In genomic region chr1:195568389-195568788, GRCh38 we compare ENCODE assay signal across 33 cellular contexts.
"Had no signal": no experiment of that assay in that cellular context is flagged by ENCODE, and none has a peak within 500 bp of the region (broad histone marks: within the 10 kb centered on the region; RNA-seq: fewer than 3 reads in every experiment).

No MANE protein-coding gene starts in this region.

- H3K4me3 Mint-ChIP-seq: activated B cell treated with CpG ODN at 0.5 μM for 24 hours; activated CD4-positive, alpha-beta memory T cell treated with anti-CD3 and anti-CD28 coated beads, Interleukin-2, amount 10 ng/mL, durations not matched to agents 7 days and 5 days; activated CD8-positive, alpha-beta memory T cell treated with anti-CD3 and anti-CD28 coated beads, Interleukin-2, amount 10 ng/mL, durations not matched to agents 7 days and 5 days; activated naive CD4-positive, alpha-beta T cell treated with anti-CD3 and anti-CD28 coated beads, Interleukin-2, amount 10 ng/mL, durations not matched to agents 7 days and 5 days; activated naive CD8-positive, alpha-beta T cell; activated naive CD8-positive, alpha-beta T cell treated with anti-CD3 and anti-CD28 coated beads, Interleukin-2, amount 50 U/mL, for 24 hours; central memory CD8-positive, alpha-beta T cell; T-cell had no signal

- H3K4me1 Mint-ChIP-seq: activated B cell treated with CpG ODN at 0.5 μM for 24 hours; activated CD4-positive, alpha-beta memory T cell treated with anti-CD3 and anti-CD28 coated beads, Interleukin-2, amount 10 ng/mL, durations not matched to agents 7 days and 5 days; activated CD8-positive, alpha-beta memory T cell treated with anti-CD3 and anti-CD28 coated beads, Interleukin-2, amount 10 ng/mL, durations not matched to agents 7 days and 5 days; activated naive CD4-positive, alpha-beta T cell treated with anti-CD3 and anti-CD28 coated beads, Interleukin-2, amount 10 ng/mL, durations not matched to agents 7 days and 5 days; activated naive CD8-positive, alpha-beta T cell treated with anti-CD3 and anti-CD28 coated beads, Interleukin-2, amount 50 U/mL, for 24 hours; central memory CD8-positive, alpha-beta T cell; T-cell had no signal

- H3K27me3 Mint-ChIP-seq: activated B cell treated with CpG ODN at 0.5 μM for 24 hours; activated CD4-positive, alpha-beta memory T cell treated with anti-CD3 and anti-CD28 coated beads, Interleukin-2, amount 10 ng/mL, durations not matched to agents 7 days and 5 days; activated CD8-positive, alpha-beta memory T cell treated with anti-CD3 and anti-CD28 coated beads, Interleukin-2, amount 10 ng/mL, durations not matched to agents 7 days and 5 days; activated naive CD4-positive, alpha-beta T cell treated with anti-CD3 and anti-CD28 coated beads, Interleukin-2, amount 10 ng/mL, durations not matched to agents 7 days and 5 days; activated naive CD8-positive, alpha-beta T cell; activated naive CD8-positive, alpha-beta T cell treated with anti-CD3 and anti-CD28 coated beads, Interleukin-2, amount 50 U/mL, for 24 hours; central memory CD8-positive, alpha-beta T cell; T-cell had no signal

- H2AFZ ChIP-seq: PC-9 had no signal

- H3K9me3 ChIP-seq: ascending aorta had no signal

- H3K36me3 ChIP-seq: ascending aorta, cardiac muscle cell had no signal

- H3K27ac ChIP-seq: ascending aorta, cardiac muscle cell, PC-9, RWPE1, VCaP had no signal

- ATAC-seq: activated CD8-positive, alpha-beta memory T cell treated with anti-CD3 and anti-CD28 coated beads, Interleukin-2, amount 10 ng/mL, durations not matched to agents 7 days and 5 days; activated naive CD8-positive, alpha-beta T cell treated with anti-CD3 and anti-CD28 coated beads, Interleukin-2, amount 50 U/mL, for 24 hours; Right ventricle myocardium inferior; SK-N-SH treated with all-trans-retinoic acid at 6 μM for 48 hours; T-cell had no signal

- H3K27me3 ChIP-seq: ascending aorta, cardiac muscle cell had no signal

- H3K9me3 Mint-ChIP-seq: activated CD4-positive, alpha-beta memory T cell treated with anti-CD3 and anti-CD28 coated beads, Interleukin-2, amount 10 ng/mL, durations not matched to agents 7 days and 5 days; activated naive CD4-positive, alpha-beta T cell treated with anti-CD3 and anti-CD28 coated beads, Interleukin-2, amount 10 ng/mL, durations not matched to agents 7 days and 5 days had no signal

- H3K4me2 ChIP-seq: PC-9 had no signal

- H3K27ac Mint-ChIP-seq: activated B cell treated with CpG ODN at 0.5 μM for 24 hours; activated CD4-positive, alpha-beta memory T cell treated with anti-CD3 and anti-CD28 coated beads, Interleukin-2, amount 10 ng/mL, durations not matched to agents 7 days and 5 days; activated CD8-positive, alpha-beta memory T cell treated with anti-CD3 and anti-CD28 coated beads, Interleukin-2, amount 10 ng/mL, durations not matched to agents 7 days and 5 days; activated naive CD4-positive, alpha-beta T cell treated with anti-CD3 and anti-CD28 coated beads, Interleukin-2, amount 10 ng/mL, durations not matched to agents 7 days and 5 days; activated naive CD8-positive, alpha-beta T cell; activated naive CD8-positive, alpha-beta T cell treated with anti-CD3 and anti-CD28 coated beads, Interleukin-2, amount 50 U/mL, for 24 hours; T-cell had no signal

- H3K4me1 ChIP-seq: ascending aorta had no signal

- DNase-seq: activated B cell treated with CpG ODN at 0.5 μM for 24 hours; activated CD4-positive, alpha-beta memory T cell treated with anti-CD3 and anti-CD28 coated beads, Interleukin-2, amount 10 ng/mL, durations not matched to agents 7 days and 5 days; activated CD4-positive, alpha-beta T cell treated with anti-CD3 and anti-CD28 coated beads for 48 hours; activated CD4-positive, CD25-positive, alpha-beta regulatory T cell treated with anti-CD3 and anti-CD28 coated beads, Interleukin-2, amount 50 U/mL, for 72 hours; activated CD8-positive, alpha-beta memory T cell treated with anti-CD3 and anti-CD28 coated beads for 24 hours; activated CD8-positive, alpha-beta memory T cell treated with anti-CD3 and anti-CD28 coated beads, Interleukin-2, amount 10 ng/mL, durations not matched to agents 7 days and 5 days; activated CD8-positive, alpha-beta memory T cell treated with anti-CD3 and anti-CD28 coated beads, Interleukin-2, amount 50 U/mL, for 48 hours; activated effector memory CD4-positive, alpha-beta T cell treated with Interleukin-2 at 50 U/mL for 16 hours; activated naive CD4-positive, alpha-beta T cell treated with anti-CD3 and anti-CD28 coated beads, Interleukin-2, amount 10 ng/mL, durations not matched to agents 7 days and 5 days; activated naive CD8-positive, alpha-beta T cell treated with anti-CD3 and anti-CD28 coated beads, Interleukin-2, amount 50 U/mL, for 24 hours; activated T-cell treated with anti-CD3 and anti-CD28 coated beads, Interleukin-2, amount 50 U/mL, for 48 hours; amniotic stem cell; NCI-H1105; NCI-H1417 treated with DMSO at 0.1 percent for 48 hours; NCI-H187 treated with DMSO at 0.1 percent for 48 hours; NCI-H2081; NCI-H510A; NCI-H526; NCI-H748 treated with DMSO at 0.1 percent for 48 hours; NK-92 treated with Interleukin-12 subunit alpha and Interleukin-12 subunit beta, amount 100 ng/mL, for 24 hours; PC-9; SIG-M5; T-cell; T-helper 2 cell; T-helper 9 cell had no signal

- H3K4me3 ChIP-seq: ascending aorta, cardiac muscle cell, PC-9 had no signal

- H3K36me3 Mint-ChIP-seq: activated CD8-positive, alpha-beta memory T cell treated with anti-CD3 and anti-CD28 coated beads, Interleukin-2, amount 10 ng/mL, durations not matched to agents 7 days and 5 days; activated naive CD4-positive, alpha-beta T cell treated with anti-CD3 and anti-CD28 coated beads, Interleukin-2, amount 10 ng/mL, durations not matched to agents 7 days and 5 days; activated naive CD8-positive, alpha-beta T cell; T-cell had no signal
